Comparison of ENCODE assay signal across 23 cellular contexts in the genomic region with DNA sequence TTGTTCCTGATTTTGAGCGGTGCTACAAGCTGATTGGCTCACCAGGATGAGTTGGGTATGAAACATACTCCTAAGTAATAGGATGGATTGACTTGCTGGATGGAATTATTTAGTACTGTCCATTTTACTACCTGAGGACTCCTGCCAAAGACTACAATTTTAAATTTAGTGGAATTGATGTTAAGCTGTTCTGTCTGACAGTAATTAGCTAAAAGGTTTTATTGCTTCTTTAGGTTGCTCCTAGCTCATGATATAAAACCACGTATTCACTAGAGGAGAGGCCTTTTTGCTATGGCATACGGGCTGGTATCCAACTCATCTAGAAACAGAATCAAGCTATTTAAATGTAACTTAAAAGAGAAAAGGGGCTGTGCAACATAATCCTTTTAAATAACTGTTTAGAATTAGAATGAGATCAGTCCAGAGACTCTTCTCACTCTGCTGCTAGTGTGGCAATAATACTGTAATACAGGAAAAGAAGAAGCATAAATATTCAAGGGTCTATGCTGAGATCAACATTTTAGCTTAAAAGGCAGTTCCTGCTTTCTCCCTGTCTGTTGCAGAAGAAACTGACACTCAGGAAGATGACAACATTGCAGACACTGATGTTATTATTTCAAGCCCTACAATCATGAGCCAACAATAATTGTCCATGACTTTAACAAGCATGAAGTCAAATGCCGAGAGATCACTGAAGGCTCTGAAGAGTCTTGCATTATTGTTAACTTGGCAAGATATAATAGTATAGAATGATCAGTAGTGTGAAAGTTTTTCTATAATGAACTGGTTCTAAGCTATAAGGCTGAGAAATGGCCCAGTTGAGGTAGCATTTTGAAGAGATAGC.
DNase-seq lines count a peak whose midpoint lies in the region; ATAC-seq and TF ChIP-seq lines count a peak whose summit lies in the region.
"Had no signal": no experiment of that assay in that cellular context is flagged by ENCODE, and none has a peak within 500 bp of the region (broad histone marks: within the 10 kb centered on the region; RNA-seq: fewer than 3 reads in every experiment).

No MANE protein-coding gene starts in this region.

- H3K4me3 Mint-ChIP-seq in WTC11: no peak overlapping the region
- H3K4me3 Mint-ChIP-seq: CD4-positive, alpha-beta T cell had no signal

- no peaks in the 10 kb centered on the region for H3K9me3 ChIP-seq in SK-N-SH
- no peaks in the 10 kb centered on the region for H3K9me3 ChIP-seq in BE2C
- H3K9me3 ChIP-seq: A549, BLaER1, Caco-2 had no signal

- no peak for TF ChIP-seq EP300 in SK-N-SH (IDR thresholded peaks at IDR 0.05; ENCODE audit: borderline replicate concordance in 1 of 2, low read depth in 1 of 2, low read length in 1 of 2)

- H3K79me2 ChIP-seq in SK-N-SH (ENCODE audit: insufficient read depth): no peaks in the 10 kb centered on the region

- no peak overlapping the region for H3K27ac ChIP-seq in SK-N-SH (ENCODE audit: low read depth in 2 of 2, low read length in 1 of 2)
- H3K27ac ChIP-seq: A549, BLaER1, PC-9 had no signal

- DNase-seq in SK-N-SH: no peak
- peak; percentile 1 to 18 for DNase-seq in Kasumi-1 (lab: John Stamatoyannopoulos, UW)
- DNase-seq in WTC11 (ENCODE audit: low spot score): no peak
- no peak for DNase-seq in BE2C
- no peak for DNase-seq in UCSD-AML1 (lab: John Stamatoyannopoulos, UW; ENCODE audit: unreplicated experiment)
- no peak for DNase-seq in NCI-H2029 (lab: John Stamatoyannopoulos, UW)
- DNase-seq: Caco-2; CD4-positive, alpha-beta T cell; DND-41; HCEC 1CT; KBM-7; NCI-H187; NCI-H2107; NCI-H226; NCI-H510A treated with DMSO at 0.1 percent for 48 hours; NCI-H774; PC-9; RPMI8226; SHP77 had no signal

- H3K9ac ChIP-seq in SK-N-SH: no peak overlapping the region
- H3K9ac ChIP-seq: BLaER1 had no signal

- H3K9me2 ChIP-seq in SK-N-SH: no peaks in the 10 kb centered on the region

- H3K4me1 Mint-ChIP-seq in WTC11: peaks cover 58% of the 10 kb centered on the region

- no peak for TF ChIP-seq RAD21 in SK-N-SH (IDR thresholded peaks at IDR 0.05; ENCODE audit: low read length)

- ATAC-seq in SK-N-SH treated with all-trans-retinoic acid at 6 μM for 48 hours (no peak), WTC11 (no peak)
- ATAC-seq: A549, GM12878 had no signal

- 0 out of 2 replicates have a peak overlapping the region, but pooled peaks have one; percentile 23 for H3K27ac Mint-ChIP-seq in WTC11
- H3K27ac Mint-ChIP-seq: CD4-positive, alpha-beta T cell had no signal

- TF ChIP-seq CTCF in SK-N-SH (IDR thresholded peaks at IDR 0.05): no peak
- no peak for TF ChIP-seq CTCF in WTC11 (IDR thresholded peaks at IDR 0.05)
- TF ChIP-seq CTCF in BE2C (IDR thresholded peaks at IDR 0.05; ENCODE audit: low read depth, low read length): no peak

- no peaks in the 10 kb centered on the region for H4K20me1 ChIP-seq in SK-N-SH (ENCODE audit: insufficient read depth)
- H4K20me1 ChIP-seq: BLaER1 had no signal

- H3K36me3 ChIP-seq in SK-N-SH (replicated peaks in 1 of 2; ENCODE audit: control insufficient read depth in 1 of 2, insufficient read depth in 2 of 2, low read length in 1 of 2) (no peaks in the 10 kb centered on the region), BE2C (no peaks in the 10 kb centered on the region)
- H3K36me3 ChIP-seq: BLaER1 had no signal

- CTCF ChIA-PET in SK-N-SH (lab: Yijun Ruan, JAX) (no interaction called here), WTC11 (lab: Charles Lee) (interaction anchor here (1.1 kb wide), 1 partner anchor 88 kb away, joined by 3 read pairs; no protein-coding TSS in a partner anchor)

- no peak overlapping the region for H3K4me3 ChIP-seq in SK-N-SH (ENCODE audit: low read depth in 2 of 2, low read length in 1 of 2)
- H3K4me3 ChIP-seq in BE2C (ENCODE audit: low read depth, low read length): no peak overlapping the region
- H3K4me3 ChIP-seq: A549, BLaER1, GM12878, PC-9 had no signal

- H3F3A ChIP-seq in SK-N-SH (replicated peaks; ENCODE audit: insufficient read depth): no peaks in the 10 kb centered on the region

- peaks cover 0 to 14% of the 10 kb centered on the region in 2 experiments; a peak in 1 of 4 replicates for H3K4me1 ChIP-seq in SK-N-SH (ENCODE audit: control insufficient read depth in 1 of 2, insufficient read depth in 2 of 2, low read depth in 1 of 2, low read length in 1 of 2)
- no peaks in the 10 kb centered on the region for H3K4me1 ChIP-seq in BE2C
- H3K4me1 ChIP-seq: A549, BLaER1, Caco-2 had no signal

- H2AFZ ChIP-seq in SK-N-SH (ENCODE audit: low read depth): no peak overlapping the region
- H2AFZ ChIP-seq: PC-9 had no signal

- H3K27me3 ChIP-seq in SK-N-SH (ENCODE audit: insufficient read depth) (no peaks in the 10 kb centered on the region), BE2C (no peaks in the 10 kb centered on the region)
- H3K27me3 ChIP-seq: BLaER1 had no signal

- H3K9me3 Mint-ChIP-seq in WTC11: no peaks in the 10 kb centered on the region

- no peaks in the 10 kb centered on the region for H3K27me3 Mint-ChIP-seq in WTC11 (ENCODE audit: low read depth)
- H3K27me3 Mint-ChIP-seq: CD4-positive, alpha-beta T cell had no signal

- POLR2A ChIA-PET in SK-N-SH (lab: Yijun Ruan, JAX): no interaction called here
- POLR2A ChIA-PET in WTC11 (lab: Charles Lee): no interaction called here

- H3K4me2 ChIP-seq in SK-N-SH: no peak overlapping the region
- H3K4me2 ChIP-seq: A549, BLaER1, PC-9 had no signal

- WGBS in SK-N-SH (ENCODE audit: low lambda C conversion rate): 87% methylated on average over 4 of the region's 4 CpGs

- H3K36me3 Mint-ChIP-seq in WTC11: peaks cover 5% of the 10 kb centered on the region; the same call in 1 of the 2 replicates

TF ChIP-seq in SK-N-SH treated with all-trans-retinoic acid at 6 μM for 48 hours, 23 proteins besides CTCF, POLR2A, EP300 and RAD21:
- peak; percentile 74 for TF ChIP-seq ISL1 (CRISPR knock-in tag; IDR thresholded peaks at IDR 0.05)
- TF ChIP-seq BACH2 (CRISPR knock-in tag; IDR thresholded peaks at IDR 0.05; ENCODE audit: borderline replicate concordance): no peak
TF ChIP-seq in SK-N-SH treated with all-trans-retinoic acid at 6 μM for 48 hours: peak in this region for 1.

TF ChIP-seq in SK-N-SH, 30 proteins besides CTCF, POLR2A, EP300 and RAD21:
- TF ChIP-seq, protein P1, sequence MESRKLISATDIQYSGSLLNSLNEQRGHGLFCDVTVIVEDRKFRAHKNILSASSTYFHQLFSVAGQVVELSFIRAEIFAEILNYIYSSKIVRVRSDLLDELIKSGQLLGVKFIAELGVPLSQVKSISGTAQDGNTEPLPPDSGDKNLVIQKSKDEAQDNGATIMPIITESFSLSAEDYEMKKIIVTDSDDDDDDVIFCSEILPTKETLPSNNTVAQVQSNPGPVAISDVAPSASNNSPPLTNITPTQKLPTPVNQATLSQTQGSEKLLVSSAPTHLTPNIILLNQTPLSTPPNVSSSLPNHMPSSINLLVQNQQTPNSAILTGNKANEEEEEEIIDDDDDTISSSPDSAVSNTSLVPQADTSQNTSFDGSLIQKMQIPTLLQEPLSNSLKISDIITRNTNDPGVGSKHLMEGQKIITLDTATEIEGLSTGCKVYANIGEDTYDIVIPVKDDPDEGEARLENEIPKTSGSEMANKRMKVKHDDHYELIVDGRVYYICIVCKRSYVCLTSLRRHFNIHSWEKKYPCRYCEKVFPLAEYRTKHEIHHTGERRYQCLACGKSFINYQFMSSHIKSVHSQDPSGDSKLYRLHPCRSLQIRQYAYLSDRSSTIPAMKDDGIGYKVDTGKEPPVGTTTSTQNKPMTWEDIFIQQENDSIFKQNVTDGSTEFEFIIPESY (IDR thresholded peaks at IDR 0.05; ENCODE audit: borderline replicate concordance, low read depth): no peak
- TF ChIP-seq, protein P2, sequence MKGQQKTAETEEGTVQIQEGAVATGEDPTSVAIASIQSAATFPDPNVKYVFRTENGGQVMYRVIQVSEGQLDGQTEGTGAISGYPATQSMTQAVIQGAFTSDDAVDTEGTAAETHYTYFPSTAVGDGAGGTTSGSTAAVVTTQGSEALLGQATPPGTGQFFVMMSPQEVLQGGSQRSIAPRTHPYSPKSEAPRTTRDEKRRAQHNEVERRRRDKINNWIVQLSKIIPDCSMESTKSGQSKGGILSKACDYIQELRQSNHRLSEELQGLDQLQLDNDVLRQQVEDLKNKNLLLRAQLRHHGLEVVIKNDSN (IDR thresholded peaks at IDR 0.05; ENCODE audit: borderline replicate concordance, low read depth): no peak
TF ChIP-seq in SK-N-SH: peak in this region for 0.

TF ChIP-seq in WTC11, 78 proteins besides CTCF, POLR2A, EP300 and RAD21 (continues in another document):
- TF ChIP-seq NFATC4 (CRISPR knock-in tag; IDR thresholded peaks at IDR 0.05) (no peak), NR3C1 (CRISPR knock-in tag; conservative IDR thresholded peaks at IDR 0.05; ENCODE audit: low read depth) (no peak)
- TF ChIP-seq, protein P3, sequence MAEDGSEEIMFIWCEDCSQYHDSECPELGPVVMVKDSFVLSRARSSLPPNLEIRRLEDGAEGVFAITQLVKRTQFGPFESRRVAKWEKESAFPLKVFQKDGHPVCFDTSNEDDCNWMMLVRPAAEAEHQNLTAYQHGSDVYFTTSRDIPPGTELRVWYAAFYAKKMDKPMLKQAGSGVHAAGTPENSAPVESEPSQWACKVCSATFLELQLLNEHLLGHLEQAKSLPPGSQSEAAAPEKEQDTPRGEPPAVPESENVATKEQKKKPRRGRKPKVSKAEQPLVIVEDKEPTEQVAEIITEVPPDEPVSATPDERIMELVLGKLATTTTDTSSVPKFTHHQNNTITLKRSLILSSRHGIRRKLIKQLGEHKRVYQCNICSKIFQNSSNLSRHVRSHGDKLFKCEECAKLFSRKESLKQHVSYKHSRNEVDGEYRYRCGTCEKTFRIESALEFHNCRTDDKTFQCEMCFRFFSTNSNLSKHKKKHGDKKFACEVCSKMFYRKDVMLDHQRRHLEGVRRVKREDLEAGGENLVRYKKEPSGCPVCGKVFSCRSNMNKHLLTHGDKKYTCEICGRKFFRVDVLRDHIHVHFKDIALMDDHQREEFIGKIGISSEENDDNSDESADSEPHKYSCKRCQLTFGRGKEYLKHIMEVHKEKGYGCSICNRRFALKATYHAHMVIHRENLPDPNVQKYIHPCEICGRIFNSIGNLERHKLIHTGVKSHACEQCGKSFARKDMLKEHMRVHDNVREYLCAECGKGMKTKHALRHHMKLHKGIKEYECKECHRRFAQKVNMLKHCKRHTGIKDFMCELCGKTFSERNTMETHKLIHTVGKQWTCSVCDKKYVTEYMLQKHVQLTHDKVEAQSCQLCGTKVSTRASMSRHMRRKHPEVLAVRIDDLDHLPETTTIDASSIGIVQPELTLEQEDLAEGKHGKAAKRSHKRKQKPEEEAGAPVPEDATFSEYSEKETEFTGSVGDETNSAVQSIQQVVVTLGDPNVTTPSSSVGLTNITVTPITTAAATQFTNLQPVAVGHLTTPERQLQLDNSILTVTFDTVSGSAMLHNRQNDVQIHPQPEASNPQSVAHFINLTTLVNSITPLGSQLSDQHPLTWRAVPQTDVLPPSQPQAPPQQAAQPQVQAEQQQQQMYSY (CRISPR knock-in tag; IDR thresholded peaks at IDR 0.05): no peak

Comparison
In these comparisons a context has a peak if more than half of its experiments do, and no peak if none do; other contexts are left out.
1. DNase-seq: peak in Kasumi-1 (2 of 2); none in SK-N-SH (single experiment), WTC11 (single experiment), BE2C (single experiment), UCSD-AML1 (single experiment) and NCI-H2029 (single experiment).